Comparison of ENCODE assay signal across 2 cellular contexts in the genomic region with DNA sequence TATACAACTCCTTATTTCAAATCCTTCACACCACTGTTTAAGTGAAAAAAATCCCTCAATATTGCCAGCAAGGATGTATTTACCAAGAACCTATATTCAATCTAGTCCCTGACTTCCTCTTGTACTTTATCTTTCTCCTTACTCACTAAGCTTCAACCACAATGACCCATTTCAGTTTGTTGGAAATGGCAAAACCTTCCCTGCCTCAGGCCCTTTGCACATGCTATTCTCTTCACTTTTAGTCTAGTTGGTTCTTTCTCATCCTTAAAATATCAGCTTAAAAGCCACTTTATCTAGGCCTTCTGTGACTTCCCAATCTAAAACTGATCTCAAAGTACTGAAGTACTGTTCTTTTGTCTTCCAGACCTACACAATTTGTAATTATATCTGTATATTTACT.
TF ChIP-seq lines count a peak whose summit lies in the region.

No MANE protein-coding gene starts in this region.

TF ChIP-seq in A549, 52 proteins besides CTCF, POLR2A, EP300 and RAD21 (continued from another document):
- TF ChIP-seq, protein P1, sequence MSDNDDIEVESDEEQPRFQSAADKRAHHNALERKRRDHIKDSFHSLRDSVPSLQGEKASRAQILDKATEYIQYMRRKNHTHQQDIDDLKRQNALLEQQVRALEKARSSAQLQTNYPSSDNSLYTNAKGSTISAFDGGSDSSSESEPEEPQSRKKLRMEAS (IDR thresholded peaks at IDR 0.05): no peak
- TF ChIP-seq CHD2 (IDR thresholded peaks at IDR 0.05; ENCODE audit: low read length, partially characterized antibody) (no peak), CBX2 (IDR thresholded peaks at IDR 0.05; ENCODE audit: borderline replicate concordance, low read depth) (no peak), POLR2AphosphoS2 (conservative IDR thresholded peaks at IDR 0.05; ENCODE audit: low read length) (no peak)

TF ChIP-seq in K562, 482 proteins besides CTCF, POLR2A, EP300 and RAD21 (continued from another document):
- peak; percentile 80 for TF ChIP-seq RBM25 (IDR thresholded peaks at IDR 0.05; ENCODE audit: low read depth, low read length, severe bottlenecking)
- TF ChIP-seq, protein P2, sequence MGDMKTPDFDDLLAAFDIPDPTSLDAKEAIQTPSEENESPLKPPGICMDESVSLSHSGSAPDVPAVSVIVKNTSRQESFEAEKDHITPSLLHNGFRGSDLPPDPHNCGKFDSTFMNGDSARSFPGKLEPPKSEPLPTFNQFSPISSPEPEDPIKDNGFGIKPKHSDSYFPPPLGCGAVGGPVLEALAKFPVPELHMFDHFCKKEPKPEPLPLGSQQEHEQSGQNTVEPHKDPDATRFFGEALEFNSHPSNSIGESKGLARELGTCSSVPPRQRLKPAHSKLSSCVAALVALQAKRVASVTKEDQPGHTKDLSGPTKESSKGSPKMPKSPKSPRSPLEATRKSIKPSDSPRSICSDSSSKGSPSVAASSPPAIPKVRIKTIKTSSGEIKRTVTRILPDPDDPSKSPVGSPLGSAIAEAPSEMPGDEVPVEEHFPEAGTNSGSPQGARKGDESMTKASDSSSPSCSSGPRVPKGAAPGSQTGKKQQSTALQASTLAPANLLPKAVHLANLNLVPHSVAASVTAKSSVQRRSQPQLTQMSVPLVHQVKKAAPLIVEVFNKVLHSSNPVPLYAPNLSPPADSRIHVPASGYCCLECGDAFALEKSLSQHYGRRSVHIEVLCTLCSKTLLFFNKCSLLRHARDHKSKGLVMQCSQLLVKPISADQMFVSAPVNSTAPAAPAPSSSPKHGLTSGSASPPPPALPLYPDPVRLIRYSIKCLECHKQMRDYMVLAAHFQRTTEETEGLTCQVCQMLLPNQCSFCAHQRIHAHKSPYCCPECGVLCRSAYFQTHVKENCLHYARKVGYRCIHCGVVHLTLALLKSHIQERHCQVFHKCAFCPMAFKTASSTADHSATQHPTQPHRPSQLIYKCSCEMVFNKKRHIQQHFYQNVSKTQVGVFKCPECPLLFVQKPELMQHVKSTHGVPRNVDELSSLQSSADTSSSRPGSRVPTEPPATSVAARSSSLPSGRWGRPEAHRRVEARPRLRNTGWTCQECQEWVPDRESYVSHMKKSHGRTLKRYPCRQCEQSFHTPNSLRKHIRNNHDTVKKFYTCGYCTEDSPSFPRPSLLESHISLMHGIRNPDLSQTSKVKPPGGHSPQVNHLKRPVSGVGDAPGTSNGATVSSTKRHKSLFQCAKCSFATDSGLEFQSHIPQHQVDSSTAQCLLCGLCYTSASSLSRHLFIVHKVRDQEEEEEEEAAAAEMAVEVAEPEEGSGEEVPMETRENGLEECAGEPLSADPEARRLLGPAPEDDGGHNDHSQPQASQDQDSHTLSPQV (IDR thresholded peaks at IDR 0.05): no peak
